In the genomic region with DNA sequence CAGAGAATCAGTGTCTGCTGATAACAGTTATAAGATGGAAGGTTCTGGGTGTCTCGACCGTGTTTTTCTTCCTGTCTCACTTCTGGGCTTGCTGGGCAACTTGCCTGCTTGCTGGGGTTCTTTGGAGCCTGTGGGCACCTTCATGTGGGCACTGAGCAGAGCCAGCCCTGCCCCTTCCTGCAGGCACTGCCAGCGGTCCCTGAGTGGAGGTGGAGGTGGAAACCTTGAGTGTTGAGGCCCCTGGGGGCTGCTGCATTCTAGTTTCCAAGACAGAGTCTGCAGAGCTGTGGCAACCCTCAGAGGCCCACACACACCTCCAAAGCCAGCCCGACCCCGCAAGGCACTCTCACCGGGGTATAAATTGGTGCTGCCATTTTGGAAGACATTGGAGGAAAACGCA, we compare ENCODE assay signal across 1 cellular context.
TF ChIP-seq lines count a peak whose summit lies in the region.

No MANE protein-coding gene starts in this region.

TF ChIP-seq in GM23338, 12 proteins besides CTCF, POLR2A, EP300 and RAD21 (continued from another document):
- TF ChIP-seq, protein P1, sequence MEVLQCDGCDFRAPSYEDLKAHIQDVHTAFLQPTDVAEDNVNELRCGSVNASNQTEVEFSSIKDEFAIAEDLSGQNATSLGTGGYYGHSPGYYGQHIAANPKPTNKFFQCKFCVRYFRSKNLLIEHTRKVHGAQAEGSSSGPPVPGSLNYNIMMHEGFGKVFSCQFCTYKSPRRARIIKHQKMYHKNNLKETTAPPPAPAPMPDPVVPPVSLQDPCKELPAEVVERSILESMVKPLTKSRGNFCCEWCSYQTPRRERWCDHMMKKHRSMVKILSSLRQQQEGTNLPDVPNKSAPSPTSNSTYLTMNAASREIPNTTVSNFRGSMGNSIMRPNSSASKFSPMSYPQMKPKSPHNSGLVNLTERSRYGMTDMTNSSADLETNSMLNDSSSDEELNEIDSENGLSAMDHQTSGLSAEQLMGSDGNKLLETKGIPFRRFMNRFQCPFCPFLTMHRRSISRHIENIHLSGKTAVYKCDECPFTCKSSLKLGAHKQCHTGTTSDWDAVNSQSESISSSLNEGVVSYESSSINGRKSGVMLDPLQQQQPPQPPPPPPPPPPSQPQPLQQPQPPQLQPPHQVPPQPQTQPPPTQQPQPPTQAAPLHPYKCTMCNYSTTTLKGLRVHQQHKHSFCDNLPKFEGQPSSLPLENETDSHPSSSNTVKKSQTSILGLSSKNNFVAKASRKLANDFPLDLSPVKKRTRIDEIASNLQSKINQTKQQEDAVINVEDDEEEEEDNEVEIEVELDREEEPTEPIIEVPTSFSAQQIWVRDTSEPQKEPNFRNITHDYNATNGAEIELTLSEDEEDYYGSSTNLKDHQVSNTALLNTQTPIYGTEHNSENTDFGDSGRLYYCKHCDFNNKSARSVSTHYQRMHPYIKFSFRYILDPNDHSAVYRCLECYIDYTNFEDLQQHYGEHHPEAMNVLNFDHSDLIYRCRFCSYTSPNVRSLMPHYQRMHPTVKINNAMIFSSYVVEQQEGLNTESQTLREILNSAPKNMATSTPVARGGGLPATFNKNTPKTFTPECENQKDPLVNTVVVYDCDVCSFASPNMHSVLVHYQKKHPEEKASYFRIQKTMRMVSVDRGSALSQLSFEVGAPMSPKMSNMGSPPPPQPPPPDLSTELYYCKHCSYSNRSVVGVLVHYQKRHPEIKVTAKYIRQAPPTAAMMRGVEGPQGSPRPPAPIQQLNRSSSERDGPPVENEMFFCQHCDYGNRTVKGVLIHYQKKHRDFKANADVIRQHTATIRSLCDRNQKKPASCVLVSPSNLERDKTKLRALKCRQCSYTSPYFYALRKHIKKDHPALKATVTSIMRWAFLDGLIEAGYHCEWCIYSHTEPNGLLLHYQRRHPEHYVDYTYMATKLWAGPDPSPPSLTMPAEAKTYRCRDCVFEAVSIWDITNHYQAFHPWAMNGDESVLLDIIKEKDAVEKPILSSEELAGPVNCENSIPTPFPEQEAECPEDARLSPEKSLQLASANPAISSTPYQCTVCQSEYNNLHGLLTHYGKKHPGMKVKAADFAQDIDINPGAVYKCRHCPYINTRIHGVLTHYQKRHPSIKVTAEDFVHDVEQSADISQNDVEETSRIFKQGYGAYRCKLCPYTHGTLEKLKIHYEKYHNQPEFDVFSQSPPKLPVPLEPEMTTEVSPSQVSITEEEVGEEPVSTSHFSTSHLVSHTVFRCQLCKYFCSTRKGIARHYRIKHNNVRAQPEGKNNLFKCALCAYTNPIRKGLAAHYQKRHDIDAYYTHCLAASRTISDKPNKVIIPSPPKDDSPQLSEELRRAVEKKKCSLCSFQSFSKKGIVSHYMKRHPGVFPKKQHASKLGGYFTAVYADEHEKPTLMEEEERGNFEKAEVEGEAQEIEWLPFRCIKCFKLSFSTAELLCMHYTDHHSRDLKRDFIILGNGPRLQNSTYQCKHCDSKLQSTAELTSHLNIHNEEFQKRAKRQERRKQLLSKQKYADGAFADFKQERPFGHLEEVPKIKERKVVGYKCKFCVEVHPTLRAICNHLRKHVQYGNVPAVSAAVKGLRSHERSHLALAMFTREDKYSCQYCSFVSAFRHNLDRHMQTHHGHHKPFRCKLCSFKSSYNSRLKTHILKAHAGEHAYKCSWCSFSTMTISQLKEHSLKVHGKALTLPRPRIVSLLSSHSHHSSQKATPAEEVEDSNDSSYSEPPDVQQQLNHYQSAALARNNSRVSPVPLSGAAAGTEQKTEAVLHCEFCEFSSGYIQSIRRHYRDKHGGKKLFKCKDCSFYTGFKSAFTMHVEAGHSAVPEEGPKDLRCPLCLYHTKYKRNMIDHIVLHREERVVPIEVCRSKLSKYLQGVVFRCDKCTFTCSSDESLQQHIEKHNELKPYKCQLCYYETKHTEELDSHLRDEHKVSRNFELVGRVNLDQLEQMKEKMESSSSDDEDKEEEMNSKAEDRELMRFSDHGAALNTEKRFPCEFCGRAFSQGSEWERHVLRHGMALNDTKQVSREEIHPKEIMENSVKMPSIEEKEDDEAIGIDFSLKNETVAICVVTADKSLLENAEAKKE (CRISPR knock-in tag; IDR thresholded peaks at IDR 0.05) = no peak
- no peak for TF ChIP-seq CREB1 (CRISPR knock-in tag; IDR thresholded peaks at IDR 0.05; ENCODE audit: low read depth)
- TF ChIP-seq JUNB (IDR thresholded peaks at IDR 0.05; ENCODE audit: unreplicated experiment) = no peak
- TF ChIP-seq STAT1 (IDR thresholded peaks at IDR 0.05; ENCODE audit: unreplicated experiment) = no peak
- TF ChIP-seq, protein P2, sequence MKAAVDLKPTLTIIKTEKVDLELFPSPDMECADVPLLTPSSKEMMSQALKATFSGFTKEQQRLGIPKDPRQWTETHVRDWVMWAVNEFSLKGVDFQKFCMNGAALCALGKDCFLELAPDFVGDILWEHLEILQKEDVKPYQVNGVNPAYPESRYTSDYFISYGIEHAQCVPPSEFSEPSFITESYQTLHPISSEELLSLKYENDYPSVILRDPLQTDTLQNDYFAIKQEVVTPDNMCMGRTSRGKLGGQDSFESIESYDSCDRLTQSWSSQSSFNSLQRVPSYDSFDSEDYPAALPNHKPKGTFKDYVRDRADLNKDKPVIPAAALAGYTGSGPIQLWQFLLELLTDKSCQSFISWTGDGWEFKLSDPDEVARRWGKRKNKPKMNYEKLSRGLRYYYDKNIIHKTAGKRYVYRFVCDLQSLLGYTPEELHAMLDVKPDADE (IDR thresholded peaks at IDR 0.05) = no peak
- TF ChIP-seq, protein P3, sequence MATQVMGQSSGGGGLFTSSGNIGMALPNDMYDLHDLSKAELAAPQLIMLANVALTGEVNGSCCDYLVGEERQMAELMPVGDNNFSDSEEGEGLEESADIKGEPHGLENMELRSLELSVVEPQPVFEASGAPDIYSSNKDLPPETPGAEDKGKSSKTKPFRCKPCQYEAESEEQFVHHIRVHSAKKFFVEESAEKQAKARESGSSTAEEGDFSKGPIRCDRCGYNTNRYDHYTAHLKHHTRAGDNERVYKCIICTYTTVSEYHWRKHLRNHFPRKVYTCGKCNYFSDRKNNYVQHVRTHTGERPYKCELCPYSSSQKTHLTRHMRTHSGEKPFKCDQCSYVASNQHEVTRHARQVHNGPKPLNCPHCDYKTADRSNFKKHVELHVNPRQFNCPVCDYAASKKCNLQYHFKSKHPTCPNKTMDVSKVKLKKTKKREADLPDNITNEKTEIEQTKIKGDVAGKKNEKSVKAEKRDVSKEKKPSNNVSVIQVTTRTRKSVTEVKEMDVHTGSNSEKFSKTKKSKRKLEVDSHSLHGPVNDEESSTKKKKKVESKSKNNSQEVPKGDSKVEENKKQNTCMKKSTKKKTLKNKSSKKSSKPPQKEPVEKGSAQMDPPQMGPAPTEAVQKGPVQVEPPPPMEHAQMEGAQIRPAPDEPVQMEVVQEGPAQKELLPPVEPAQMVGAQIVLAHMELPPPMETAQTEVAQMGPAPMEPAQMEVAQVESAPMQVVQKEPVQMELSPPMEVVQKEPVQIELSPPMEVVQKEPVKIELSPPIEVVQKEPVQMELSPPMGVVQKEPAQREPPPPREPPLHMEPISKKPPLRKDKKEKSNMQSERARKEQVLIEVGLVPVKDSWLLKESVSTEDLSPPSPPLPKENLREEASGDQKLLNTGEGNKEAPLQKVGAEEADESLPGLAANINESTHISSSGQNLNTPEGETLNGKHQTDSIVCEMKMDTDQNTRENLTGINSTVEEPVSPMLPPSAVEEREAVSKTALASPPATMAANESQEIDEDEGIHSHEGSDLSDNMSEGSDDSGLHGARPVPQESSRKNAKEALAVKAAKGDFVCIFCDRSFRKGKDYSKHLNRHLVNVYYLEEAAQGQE (IDR thresholded peaks at IDR 0.05; ENCODE audit: unreplicated experiment) = no peak
